21 cellular contexts compared by ENCODE assay signal in genomic region chr7:154505362-154505761, GRCh38.
"Had no signal": no experiment of that assay in that cellular context is flagged by ENCODE, and none has a peak within 500 bp of the region (broad histone marks: within the 10 kb centered on the region; RNA-seq: fewer than 3 reads in every experiment).

No MANE protein-coding gene starts in this region.

- ATAC-seq: activated CD4-positive, CD25-positive, alpha-beta regulatory T cell treated with anti-CD3 and anti-CD28 coated beads, Interleukin-2, amount 50 U/mL, for 24 hours; body of pancreas; foreskin keratinocyte; left lobe of liver; right lobe of liver had no signal

- H3K9me3 ChIP-seq: body of pancreas, right lobe of liver had no signal

- FAIRE-seq: urothelium cell line had no signal

- DNase-seq: activated CD4-positive, alpha-beta memory T cell treated with anti-CD3 and anti-CD28 coated beads, Interleukin-2, amount 10 ng/mL, durations not matched to agents 7 days and 5 days; activated CD4-positive, alpha-beta T cell treated with anti-CD3 and anti-CD28 coated beads, Interleukin-2, amount 10 ng/mL, durations not matched to agents 24 days and 14 days; activated effector memory CD4-positive, alpha-beta T cell treated with anti-CD3 and anti-CD28 coated beads, Interleukin-2, amount 50 U/mL, for 16 hours; anterior cingulate cortex; body of pancreas; effector CD8-positive, alpha-beta T cell; erythroblast; foreskin keratinocyte; naive B cell; occipital lobe; right lobe of liver; stimulated activated CD4-positive, alpha-beta T cell treated with anti-CD3 and anti-CD28 coated beads, Interleukin-1b, Interleukin-23, amount 100 ng/mL, for 48 hours; substantia nigra; tibial artery had no signal

- H3K36me3 ChIP-seq: cardiac muscle cell, right lobe of liver, tibial artery had no signal

- H3K27ac ChIP-seq: body of pancreas, cardiac muscle cell, foreskin keratinocyte, right lobe of liver, skin epidermis, tibial artery, VCaP had no signal

- H3K27me3 ChIP-seq: body of pancreas, cardiac muscle cell, foreskin keratinocyte, tibial artery had no signal

- H3K4me1 ChIP-seq: body of pancreas, foreskin keratinocyte, right lobe of liver, tibial artery had no signal

- H3K4me3 ChIP-seq: body of pancreas, cardiac muscle cell, lung, right lobe of liver, skin epidermis, tibial artery had no signal
